ENCODE assay signal across 27 cellular contexts in the genomic region with DNA sequence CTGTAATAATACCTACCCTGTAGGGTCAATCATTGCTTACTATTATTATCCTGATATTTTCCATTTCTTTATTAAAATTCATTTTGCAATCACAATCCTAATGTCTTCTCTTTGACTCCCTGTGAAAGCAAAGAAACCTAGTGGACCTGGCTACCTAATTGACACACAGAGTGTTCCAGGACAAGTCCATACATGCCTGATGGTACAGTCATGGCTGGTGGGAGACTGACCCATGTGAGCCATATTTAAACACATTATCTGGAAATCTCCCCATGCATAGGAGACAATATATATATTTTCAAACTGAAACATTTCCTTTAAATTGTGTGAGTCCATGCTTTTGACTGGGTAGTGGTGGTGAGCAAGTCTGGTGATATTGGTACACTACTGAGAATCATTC.
"Had no signal": no experiment of that assay in that cellular context is flagged by ENCODE, and none has a peak within 500 bp of the region (broad histone marks: within the 10 kb centered on the region; RNA-seq: fewer than 3 reads in every experiment).

No MANE protein-coding gene starts in this region.

- H3K27ac ChIP-seq: adrenal gland, hepatocyte, left ventricle myocardium inferior, pancreas, psoas muscle, right atrium auricular region, testis, uterus had no signal

- H3K36me3 Mint-ChIP-seq: activated naive CD8-positive, alpha-beta T cell; mesothelial cell of epicardium; natural killer cell treated with Interleukin-12 subunit alpha and Interleukin-12 subunit beta and Interleukin-15 and Interleukin-18, amount 100 ng/mL, for 72 hours; stimulated activated effector memory CD8-positive, alpha-beta T cell treated with anti-CD3 and anti-CD28 coated beads, Interleukin-12 subunit alpha, Interleukin-12 subunit beta, amount 100 ng/mL, for 72 hours had no signal

- H3K9me3 ChIP-seq: adrenal gland, left ventricle myocardium inferior, pancreas, psoas muscle, right atrium auricular region, testis, uterus had no signal

- DNase-seq: activated CD4-positive, alpha-beta T cell treated with anti-CD3 and anti-CD28 coated beads for 4 hours; activated CD4-positive, alpha-beta T cell treated with anti-CD3 and anti-CD28 coated beads, Interleukin-2, amount 50 U/mL, for 48 hours; activated CD4-positive, CD25-positive, alpha-beta regulatory T cell; activated CD8-positive, alpha-beta memory T cell treated with anti-CD3 and anti-CD28 coated beads, Interleukin-2, amount 50 U/mL, for 48 hours; activated naive CD4-positive, alpha-beta T cell; activated T-cell treated with anti-CD3 and anti-CD28 coated beads, Interleukin-2, amount 50 U/mL, for 4 hours; adrenal gland; glutamatergic neuron; kidney glomerular epithelial cell; left ventricle myocardium inferior; pancreas; psoas muscle; stimulated activated CD4-positive, alpha-beta T cell treated with anti-CD3 and anti-CD28 coated beads, Interleukin-2, amount 100 ng/mL, for 24 hours; T-helper 17 cell; testis; trophoblast cell; uterus had no signal

- H3K27me3 Mint-ChIP-seq: activated naive CD8-positive, alpha-beta T cell; natural killer cell treated with Interleukin-12 subunit alpha and Interleukin-12 subunit beta and Interleukin-15 and Interleukin-18, amount 100 ng/mL, for 72 hours; T-helper 17 cell had no signal

- H2AFZ ChIP-seq: hepatocyte had no signal

- H3K4me1 Mint-ChIP-seq: stimulated activated effector memory CD8-positive, alpha-beta T cell treated with anti-CD3 and anti-CD28 coated beads, Interleukin-12 subunit alpha, Interleukin-12 subunit beta, amount 100 ng/mL, for 72 hours; T-helper 17 cell had no signal

- FAIRE-seq: endometrium, frontal cortex, pancreas had no signal

- H3K36me3 ChIP-seq: adrenal gland, left ventricle myocardium inferior, pancreas, right atrium auricular region, uterus had no signal

- H3K27ac Mint-ChIP-seq: activated naive CD8-positive, alpha-beta T cell; activated T-helper 2 cell treated with anti-CD3 and anti-CD28 coated beads, Interferon-gamma antibody, Interleukin-2, Interleukin-4, amounts not matched to agents 10 μg/mL and 5 μg/mL and 100 μg/mL, durations not matched to agents 14 hours and 24 hours and 36 hours; mesothelial cell of epicardium; natural killer cell treated with Interleukin-12 subunit alpha and Interleukin-12 subunit beta and Interleukin-15 and Interleukin-18, amount 100 ng/mL, for 72 hours; stimulated activated effector memory CD8-positive, alpha-beta T cell treated with anti-CD3 and anti-CD28 coated beads, Interleukin-12 subunit alpha, Interleukin-12 subunit beta, amount 100 ng/mL, for 72 hours; T-helper 17 cell had no signal

- H3K4me3 ChIP-seq: adrenal gland, hepatocyte, left ventricle myocardium inferior, pancreas, psoas muscle, right atrium auricular region, testis, uterus had no signal

- H3K4me1 ChIP-seq: adrenal gland, left ventricle myocardium inferior, pancreas, psoas muscle, right atrium auricular region, testis, uterus had no signal

- H3K4me2 ChIP-seq: hepatocyte had no signal

- H3K79me2 ChIP-seq: hepatocyte had no signal

- H3K9me3 Mint-ChIP-seq: activated T-helper 2 cell treated with anti-CD3 and anti-CD28 coated beads, Interferon-gamma antibody, Interleukin-2, Interleukin-4, amounts not matched to agents 10 μg/mL and 5 μg/mL and 100 μg/mL, durations not matched to agents 14 hours and 24 hours and 36 hours had no signal

- H3K27me3 ChIP-seq: adrenal gland, hepatocyte, pancreas, right atrium auricular region, testis, uterus had no signal

- H3K4me3 Mint-ChIP-seq: activated naive CD8-positive, alpha-beta T cell; activated T-cell treated with anti-CD3 and anti-CD28 coated beads, Interleukin-2, amount 50 U/mL, for 4 hours; mesothelial cell of epicardium; natural killer cell treated with Interleukin-12 subunit alpha and Interleukin-12 subunit beta and Interleukin-15 and Interleukin-18, amount 100 ng/mL, for 72 hours; stimulated activated effector memory CD8-positive, alpha-beta T cell treated with anti-CD3 and anti-CD28 coated beads, Interleukin-12 subunit alpha, Interleukin-12 subunit beta, amount 100 ng/mL, for 72 hours; T-helper 17 cell had no signal

- ATAC-seq: activated T-cell treated with anti-CD3 and anti-CD28 coated beads, Interleukin-2, amount 50 U/mL, for 4 hours; esophagus mucosa; natural killer cell treated with Interleukin-12 subunit alpha and Interleukin-12 subunit beta and Interleukin-15 and Interleukin-18, amount 100 ng/mL, for 72 hours; pancreas; psoas muscle; stimulated activated effector memory CD8-positive, alpha-beta T cell treated with anti-CD3 and anti-CD28 coated beads, Interleukin-12 subunit alpha, Interleukin-12 subunit beta, amount 100 ng/mL, for 72 hours; T-helper 17 cell had no signal
